ENCODE assay signal across 24 cellular contexts in genomic region chr7:3995187-3995586, GRCh38.
DNase-seq lines count a peak whose midpoint lies in the region; ATAC-seq and TF ChIP-seq lines count a peak whose summit lies in the region.
"Had no signal": no experiment of that assay in that cellular context is flagged by ENCODE, and none has a peak within 500 bp of the region (broad histone marks: within the 10 kb centered on the region; RNA-seq: fewer than 3 reads in every experiment).

No MANE protein-coding gene starts in this region.

- peak; percentile 33 for DNase-seq in DMS 273 (lab: John Stamatoyannopoulos, UW; ENCODE audit: unreplicated experiment)
- DNase-seq in DMS 273 treated with DMSO at 0.1 percent for 48 hours (lab: John Stamatoyannopoulos, UW), result no peak
- DNase-seq in Calu3, result peak; percentile 22
- no peak for DNase-seq in PC-3
- DNase-seq in iPS DF 6.9 (ENCODE audit: low read depth, low spot score), result peak; percentile 63
- no peak for DNase-seq in NOMO-1 treated with dmso at 0.1 percent for 144 hours (lab: John Stamatoyannopoulos, UW; ENCODE audit: unreplicated experiment)
- no peak for DNase-seq in substantia nigra (lab: John Stamatoyannopoulos, UW)
- DNase-seq: activated CD4-positive, alpha-beta T cell treated with anti-CD3 and anti-CD28 coated beads for 4 hours; DMS53; dorsolateral prefrontal cortex; HFFc6; islet precursor cell; naive thymus-derived CD8-positive, alpha-beta T cell; NCI-H1694; NCI-H345; SHP77 treated with DMSO at 0.1 percent for 48 hours; T-helper 9 cell had no signal

- CTCF ChIA-PET in Calu3 (lab: Charles Lee), result no interaction called here
- CTCF ChIA-PET in PC-3 (lab: Charles Lee), result no interaction called here

- BruUV-seq in Calu3 (replicated peaks; lab: Mats Ljungman, UMichigan) (no TSS peak), PC-3 (replicated peaks; lab: Mats Ljungman, UMichigan) (no TSS peak)

- no peaks in the 10 kb centered on the region for H3K9me2 ChIP-seq in PC-3 (replicated peaks; ENCODE audit: low read length)

- H3K27me3 ChIP-seq in PC-3 (ENCODE audit: low read length) (no peaks in the 10 kb centered on the region), iPS DF 6.9 (ENCODE audit: control insufficient read depth, insufficient read depth, low read length) (no peaks in the 10 kb centered on the region)
- H3K27me3 ChIP-seq: cardiac muscle cell, tibial nerve had no signal

- H3K79me2 ChIP-seq in PC-3 (ENCODE audit: low read length), result no peaks in the 10 kb centered on the region

- H3K9ac ChIP-seq in PC-3 (ENCODE audit: low read length), result no peak overlapping the region

- H3K4me3 ChIP-seq in PC-3 (ENCODE audit: low read length) (no peak overlapping the region), iPS DF 6.9 (ENCODE audit: low read length) (no peak overlapping the region)
- H3K4me3 ChIP-seq: cardiac muscle cell, dorsolateral prefrontal cortex, esophagus muscularis mucosa, skin epidermis, tibial nerve had no signal

- POLR2A ChIA-PET in PC-3 (lab: Charles Lee; ENCODE audit: unreplicated experiment), result no interaction called here

- H3K4me3 Mint-ChIP-seq in Calu3 (ENCODE audit: low read depth, unreplicated experiment), result no peak overlapping the region
- H3K4me3 Mint-ChIP-seq: activated T-helper 1 cell treated with anti-CD3 and anti-CD28 coated beads, Interleukin-12 subunit alpha, Interleukin-12 subunit beta, Interleukin-2, Interleukin-4 antibody, amounts not matched to agents 30 ng/mL and 10 ng/mL and 1 ng/mL, durations not matched to agents 14 hours and 24 hours and 36 hours; CD14-positive monocyte; HFFc6; naive thymus-derived CD8-positive, alpha-beta T cell had no signal

- no peak overlapping the region for H3K27ac ChIP-seq in PC-3 (ENCODE audit: low read length)
- H3K27ac ChIP-seq in iPS DF 6.9 (ENCODE audit: low read length), result no peak overlapping the region
- H3K27ac ChIP-seq in substantia nigra (ENCODE audit: low read depth, low read length, poor library complexity, severe bottlenecking), result no peak overlapping the region
- H3K27ac ChIP-seq: cardiac muscle cell, dorsolateral prefrontal cortex, esophagus muscularis mucosa, skin epidermis, tibial nerve had no signal

- no peaks in the 10 kb centered on the region for H4K20me1 ChIP-seq in PC-3 (ENCODE audit: low read length)

- no peaks in the 10 kb centered on the region for H3K36me3 Mint-ChIP-seq in Calu3 (ENCODE audit: insufficient read depth, unreplicated experiment)
- H3K36me3 Mint-ChIP-seq: CD14-positive monocyte; naive thymus-derived CD8-positive, alpha-beta T cell had no signal

- peak; percentile 62 for TF ChIP-seq CTCF in Calu3 (IDR thresholded peaks at IDR 0.05; ENCODE audit: unreplicated experiment)
- TF ChIP-seq CTCF in PC-3 (conservative IDR thresholded peaks at IDR 0.05; ENCODE audit: low read depth, low read length), result peak; percentile 30; the same call in 1 of the 2 replicates

- no CpG with 5 or more reads among the region's 7 CpGs for WGBS in iPS DF 6.9 (ENCODE audit: insufficient coverage, insufficient read length)

- no peaks in the 10 kb centered on the region for H3F3A ChIP-seq in PC-3 (ENCODE audit: low read length, unreplicated experiment)

- H3K9me3 ChIP-seq in PC-3 (ENCODE audit: low read length), result no peaks in the 10 kb centered on the region
- no peaks in the 10 kb centered on the region for H3K9me3 ChIP-seq in iPS DF 6.9 (ENCODE audit: control insufficient read depth, insufficient read depth, low read length)
- H3K9me3 ChIP-seq: esophagus muscularis mucosa, tibial nerve had no signal

- no peaks in the 10 kb centered on the region for H3K36me3 ChIP-seq in PC-3 (ENCODE audit: low read depth, low read length)
- H3K36me3 ChIP-seq in iPS DF 6.9 (ENCODE audit: control insufficient read depth, insufficient read depth, low read length), result no peaks in the 10 kb centered on the region
- H3K36me3 ChIP-seq: cardiac muscle cell had no signal

- no peak overlapping the region for H3K4me2 ChIP-seq in PC-3 (ENCODE audit: low read length)

- no peaks in the 10 kb centered on the region for H3K4me1 ChIP-seq in PC-3 (ENCODE audit: insufficient read depth, low read length)
- H3K4me1 ChIP-seq in iPS DF 6.9 (ENCODE audit: control insufficient read depth, insufficient read depth, low read length), result no peaks in the 10 kb centered on the region; the same call in 1 of the 2 replicates
- H3K4me1 ChIP-seq: esophagus muscularis mucosa, tibial nerve had no signal

- no peak for ATAC-seq in PC-3
- no peak for ATAC-seq in GM19351 (IDR thresholded peaks at IDR 0.05; ENCODE audit: unreplicated experiment)

- no peak overlapping the region for H2AFZ ChIP-seq in PC-3 (ENCODE audit: low read length)

- H3K4me1 Mint-ChIP-seq in Calu3 (ENCODE audit: low read depth, unreplicated experiment), result no peaks in the 10 kb centered on the region
- H3K4me1 Mint-ChIP-seq: CD14-positive monocyte; naive thymus-derived CD8-positive, alpha-beta T cell had no signal

- H3K9me3 Mint-ChIP-seq in Calu3 (ENCODE audit: low read depth, unreplicated experiment), result no peaks in the 10 kb centered on the region
- H3K9me3 Mint-ChIP-seq: activated T-helper 1 cell treated with anti-CD3 and anti-CD28 coated beads, Interleukin-12 subunit alpha, Interleukin-12 subunit beta, Interleukin-2, Interleukin-4 antibody, amounts not matched to agents 30 ng/mL and 10 ng/mL and 1 ng/mL, durations not matched to agents 14 hours and 24 hours and 36 hours; naive thymus-derived CD8-positive, alpha-beta T cell had no signal

- intact Hi-C loops in Calu3 (cut with micrococcal nuclease; ENCODE audit: unreplicated experiment), result no loop called here
- intact Hi-C loops in PC-3 (cut with micrococcal nuclease), result no loop called here

- H3K27me3 Mint-ChIP-seq in Calu3 (ENCODE audit: unreplicated experiment), result no peaks in the 10 kb centered on the region

- no peak overlapping the region for H3K27ac Mint-ChIP-seq in Calu3 (ENCODE audit: unreplicated experiment)
- H3K27ac Mint-ChIP-seq: activated T-helper 1 cell treated with anti-CD3 and anti-CD28 coated beads, Interleukin-12 subunit alpha, Interleukin-12 subunit beta, Interleukin-2, Interleukin-4 antibody, amounts not matched to agents 30 ng/mL and 10 ng/mL and 1 ng/mL, durations not matched to agents 14 hours and 24 hours and 36 hours; CD14-positive monocyte; HFFc6; naive thymus-derived CD8-positive, alpha-beta T cell had no signal

Comparison
In these comparisons a context has a peak if more than half of its experiments do, and no peak if none do; other contexts are left out.
1. DNase-seq: peak in DMS 273 (single experiment), Calu3 (single experiment) and iPS DF 6.9 (single experiment); none in DMS 273 treated with DMSO at 0.1 percent for 48 hours (single experiment), PC-3 (single experiment), NOMO-1 treated with dmso at 0.1 percent for 144 hours (single experiment) and substantia nigra (0 of 49).